In the genomic region with DNA sequence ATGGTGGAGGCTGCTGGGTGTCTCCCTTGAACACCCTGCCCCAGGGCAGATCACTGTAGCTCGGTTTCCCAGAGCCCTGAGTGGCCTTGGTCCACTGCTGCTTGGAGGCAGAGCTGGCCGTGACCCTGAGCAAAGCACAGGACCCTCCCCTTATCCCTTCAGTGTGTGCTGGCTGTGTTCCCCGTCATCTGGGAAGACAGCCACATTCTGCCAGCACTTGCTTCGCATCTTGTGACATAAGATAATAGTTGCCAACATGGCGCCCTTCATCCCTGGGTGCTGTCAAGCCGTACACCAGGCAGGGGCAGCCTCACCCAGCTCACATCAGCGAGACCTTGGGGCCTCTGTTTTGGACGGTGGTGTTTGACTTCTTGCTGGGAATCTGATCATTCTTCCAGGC, we compare ENCODE assay signal across 15 cellular contexts. TPM values are rescaled to one million over a fixed set of nuclear protein-coding genes. Genes with fewer than 3 reads are reported as not detected.
"Had no signal": no experiment of that assay in that cellular context is flagged by ENCODE, and none has a peak within 500 bp of the region (broad histone marks: within the 10 kb centered on the region; RNA-seq: fewer than 3 reads in every experiment).

No MANE protein-coding gene starts in this region.

- H3K27me3 ChIP-seq: breast epithelium, right lobe of liver had no signal

- ATAC-seq: natural killer cell treated with Interleukin-12 subunit alpha and Interleukin-12 subunit beta and Interleukin-15 and Interleukin-18, amount 100 ng/mL, for 72 hours; right lobe of liver had no signal

- H3K4me3 ChIP-seq: breast epithelium, right lobe of liver, smooth muscle cell, thoracic aorta had no signal

- H3K9me3 Mint-ChIP-seq: activated CD4-positive, alpha-beta memory T cell treated with anti-CD3 and anti-CD28 coated beads, Interleukin-2, amount 10 ng/mL, durations not matched to agents 7 days and 5 days; natural killer cell treated with Interleukin-12 subunit alpha and Interleukin-12 subunit beta and Interleukin-15 and Interleukin-18, amount 100 ng/mL, for 72 hours; stimulated activated naive CD8-positive, alpha-beta T cell treated with anti-CD3 and anti-CD28 coated beads, Interleukin-15, Interleukin-2, amounts not matched to agents 100 ng/mL and 50 ng/mL, for 24 hours had no signal

- H3K36me3 ChIP-seq: breast epithelium, thoracic aorta had no signal

- H3K36me3 Mint-ChIP-seq: activated naive CD8-positive, alpha-beta T cell; natural killer cell treated with Interleukin-12 subunit alpha and Interleukin-12 subunit beta and Interleukin-15 and Interleukin-18, amount 100 ng/mL, for 72 hours had no signal

- H3K27ac Mint-ChIP-seq: activated CD4-positive, alpha-beta memory T cell treated with anti-CD3 and anti-CD28 coated beads, Interleukin-2, amount 10 ng/mL, durations not matched to agents 7 days and 5 days; activated naive CD8-positive, alpha-beta T cell; natural killer cell treated with Interleukin-12 subunit alpha and Interleukin-12 subunit beta and Interleukin-15 and Interleukin-18, amount 100 ng/mL, for 72 hours; progenitor cell of endocrine pancreas; stimulated activated naive CD8-positive, alpha-beta T cell treated with anti-CD3 and anti-CD28 coated beads, Interleukin-15, Interleukin-2, amounts not matched to agents 100 ng/mL and 50 ng/mL, for 24 hours had no signal

- H3K27me3 Mint-ChIP-seq: activated naive CD8-positive, alpha-beta T cell; natural killer cell treated with Interleukin-12 subunit alpha and Interleukin-12 subunit beta and Interleukin-15 and Interleukin-18, amount 100 ng/mL, for 72 hours; progenitor cell of endocrine pancreas; stimulated activated naive CD8-positive, alpha-beta T cell treated with anti-CD3 and anti-CD28 coated beads, Interleukin-15, Interleukin-2, amounts not matched to agents 100 ng/mL and 50 ng/mL, for 24 hours had no signal

- FAIRE-seq: kidney had no signal

- DNase-seq: activated CD4-positive, alpha-beta memory T cell treated with anti-CD3 and anti-CD28 coated beads, Interleukin-2, amount 10 ng/mL, durations not matched to agents 7 days and 5 days; activated effector memory CD4-positive, alpha-beta T cell treated with anti-CD3 and anti-CD28 coated beads, Interleukin-2, amount 50 U/mL, for 16 hours; activated T-cell treated with anti-CD3 and anti-CD28 coated beads, Interleukin-2, amount 50 U/mL, for 48 hours; dermis blood vessel endothelial cell; occipital lobe; right lobe of liver had no signal

- H3K27ac ChIP-seq: right lobe of liver, thoracic aorta, VCaP had no signal

- H3K9me3 ChIP-seq: breast epithelium, right lobe of liver, thoracic aorta had no signal

- H3K4me3 Mint-ChIP-seq: activated CD4-positive, alpha-beta memory T cell treated with anti-CD3 and anti-CD28 coated beads, Interleukin-2, amount 10 ng/mL, durations not matched to agents 7 days and 5 days; activated naive CD8-positive, alpha-beta T cell; natural killer cell treated with Interleukin-12 subunit alpha and Interleukin-12 subunit beta and Interleukin-15 and Interleukin-18, amount 100 ng/mL, for 72 hours; stimulated activated naive CD8-positive, alpha-beta T cell treated with anti-CD3 and anti-CD28 coated beads, Interleukin-15, Interleukin-2, amounts not matched to agents 100 ng/mL and 50 ng/mL, for 24 hours had no signal

RNA-seq across cellular contexts. Expression of gene ALDH2, which starts 12.1 kb away (rescaled TPM):
- total RNA-seq: natural killer cell treated with Interleukin-12 subunit alpha and Interleukin-12 subunit beta and Interleukin-15 and Interleukin-18, amount 100 ng/mL, for 72 hours had no signal
